8 cellular contexts compared by ENCODE assay signal in the genomic region with DNA sequence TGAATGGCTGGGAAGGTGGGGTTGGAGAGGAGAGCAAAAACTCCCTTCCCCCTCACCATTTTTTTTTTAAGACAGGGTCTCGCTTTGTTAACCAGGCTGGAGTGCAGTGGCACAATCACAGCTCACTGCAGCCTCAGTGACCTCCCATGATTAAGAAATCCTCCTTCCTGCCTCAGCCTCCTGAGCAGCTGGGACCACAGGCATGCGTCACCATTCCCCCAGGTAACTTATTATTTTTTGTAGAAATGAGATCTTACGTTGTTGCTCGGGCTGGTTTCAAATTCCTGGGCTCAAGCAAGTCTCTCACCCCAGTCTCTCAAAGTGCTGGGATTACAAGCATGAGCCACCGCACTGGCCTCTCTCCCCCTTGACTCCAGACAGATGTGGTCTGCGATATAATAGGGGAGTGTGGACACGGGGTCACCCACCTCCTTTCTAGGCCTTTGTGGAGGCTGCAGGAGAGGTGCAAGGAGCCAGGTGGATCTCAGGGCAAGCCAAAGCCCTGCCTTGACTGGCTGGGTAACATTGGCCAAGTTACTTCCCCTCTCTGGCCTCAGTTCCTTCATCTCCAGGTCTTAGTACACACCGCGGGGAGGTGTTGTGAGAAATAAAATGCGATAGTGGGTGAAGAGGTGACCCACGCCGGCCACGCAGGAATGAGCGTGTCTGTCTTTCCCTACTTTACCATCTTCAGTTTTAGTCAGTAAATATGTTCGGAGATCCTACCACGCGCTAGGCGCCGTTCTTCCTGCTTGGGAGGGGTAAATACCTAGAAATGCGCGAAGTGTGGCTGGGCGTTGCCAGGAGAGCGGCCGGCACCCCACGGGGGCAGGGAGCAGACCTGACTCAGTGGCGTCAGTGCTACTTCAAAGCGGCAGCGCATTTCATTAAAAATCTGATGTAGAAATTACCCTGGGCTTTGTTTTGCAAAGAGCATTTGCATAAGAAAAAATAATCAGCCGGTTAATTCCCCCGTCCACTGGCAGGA. TPM values are rescaled to one million over a fixed set of nuclear protein-coding genes. Genes with fewer than 3 reads are reported as not detected.
A peak's percentile ranks its signal among the peaks of the same experiment; 100 is the strongest.
DNase-seq lines count a peak whose midpoint lies in the region; ATAC-seq and TF ChIP-seq lines count a peak whose summit lies in the region.

No MANE protein-coding gene starts in this region.

- peak; percentile 13 for DNase-seq in HT1080 (ENCODE audit: low read depth)
- no peak for DNase-seq in activated CD8-positive, alpha-beta T cell treated with anti-CD3 and anti-CD28 coated beads, Interleukin-2, amount 10 ng/mL, durations not matched to agents 7 days and 5 days
- peak in 1 of 3 donors; percentile 31 for DNase-seq in right cardiac atrium
- no peak for DNase-seq in retinal pigment epithelial cell (ENCODE audit: low read depth)
- no peak for DNase-seq in DMS79 treated with DMSO at 0.1 percent for 48 hours (lab: John Stamatoyannopoulos, UW)
- no peak for DNase-seq in NCI-H345 treated with DMSO at 0.1 percent for 48 hours (lab: John Stamatoyannopoulos, UW; ENCODE audit: unreplicated experiment)

- POLR2A ChIA-PET in activated CD8-positive, alpha-beta T cell treated with anti-CD3 and anti-CD28 coated beads, Interleukin-2, amount 10 ng/mL, durations not matched to agents 7 days and 5 days (lab: Charles Lee): no interaction called here

- H3K27me3 Mint-ChIP-seq in activated CD8-positive, alpha-beta T cell treated with anti-CD3 and anti-CD28 coated beads, Interleukin-2, amount 10 ng/mL, durations not matched to agents 7 days and 5 days (ENCODE audit: low read depth): peaks cover 40% of the 10 kb centered on the region

- H3K4me1 Mint-ChIP-seq in activated CD8-positive, alpha-beta T cell treated with anti-CD3 and anti-CD28 coated beads, Interleukin-2, amount 10 ng/mL, durations not matched to agents 7 days and 5 days (ENCODE audit: low read depth): peaks cover 16% of the 10 kb centered on the region

- CTCF ChIA-PET in activated CD8-positive, alpha-beta T cell treated with anti-CD3 and anti-CD28 coated beads, Interleukin-2, amount 10 ng/mL, durations not matched to agents 7 days and 5 days (lab: Charles Lee): interaction anchor here (0.7 to 6.7 kb wide), 24 partner anchors 9 to 494 kb away, joined by 3 to 65 read pairs (median 4); no protein-coding TSS in a partner anchor

- WGBS in right cardiac atrium: 42% methylated on average over 30 of the region's 30 CpGs

- no peaks in the 10 kb centered on the region for H3K9me3 ChIP-seq in right cardiac atrium (ENCODE audit: control insufficient read depth, low read length)

- H3K36me3 Mint-ChIP-seq in activated CD8-positive, alpha-beta T cell treated with anti-CD3 and anti-CD28 coated beads, Interleukin-2, amount 10 ng/mL, durations not matched to agents 7 days and 5 days (ENCODE audit: low read depth): no peaks in the 10 kb centered on the region

- H3K4me3 ChIP-seq in right cardiac atrium (ENCODE audit: low read length): peak overlapping the region; percentile 26
- peak overlapping the region; percentile 61 for H3K4me3 ChIP-seq in retinal pigment epithelial cell (ENCODE audit: low read length)

- no peak overlapping the region for H3K27ac ChIP-seq in right cardiac atrium (ENCODE audit: low read length)

- intact Hi-C loops in right cardiac atrium (cut with DNase I): loop anchor here in 3 of 4 donors (1.0 to 10.0 kb wide), 6 partner anchors 114 to 369 kb away; no protein-coding TSS in a partner anchor

- TF ChIP-seq CTCF in retinal pigment epithelial cell (conservative IDR thresholded peaks at IDR 0.05; ENCODE audit: low read depth, low read length): no peak

- H3K9me3 Mint-ChIP-seq in activated CD8-positive, alpha-beta T cell treated with anti-CD3 and anti-CD28 coated beads, Interleukin-2, amount 10 ng/mL, durations not matched to agents 7 days and 5 days (ENCODE audit: insufficient read depth): no peaks in the 10 kb centered on the region

- no peak for ATAC-seq in activated CD8-positive, alpha-beta T cell treated with anti-CD3 and anti-CD28 coated beads, Interleukin-2, amount 10 ng/mL, durations not matched to agents 7 days and 5 days
- ATAC-seq in right cardiac atrium: peak in 1 of 2 donors; percentile 22
- no peak for ATAC-seq in HG02759 (IDR thresholded peaks at IDR 0.05; ENCODE audit: unreplicated experiment)
- no peak for ATAC-seq in HG03439 (IDR thresholded peaks at IDR 0.05; ENCODE audit: unreplicated experiment)

- no peak overlapping the region for H3K27ac Mint-ChIP-seq in activated CD8-positive, alpha-beta T cell treated with anti-CD3 and anti-CD28 coated beads, Interleukin-2, amount 10 ng/mL, durations not matched to agents 7 days and 5 days

- H3K27me3 ChIP-seq in right cardiac atrium (ENCODE audit: control insufficient read depth, insufficient read depth): no peaks in the 10 kb centered on the region

- H3K4me3 Mint-ChIP-seq in activated CD8-positive, alpha-beta T cell treated with anti-CD3 and anti-CD28 coated beads, Interleukin-2, amount 10 ng/mL, durations not matched to agents 7 days and 5 days: peak overlapping the region; percentile 57

- no peaks in the 10 kb centered on the region for H3K4me1 ChIP-seq in right cardiac atrium (ENCODE audit: control insufficient read depth, insufficient read depth, low read length)

RNA-seq across cellular contexts. Expression of gene CORO2B, which starts 20.2 kb away (rescaled TPM):
- 12.3 and 15.9 TPM in 2 replicates for total RNA-seq in HT1080 (2014; rRNA removed; shearing (Covaris generic))
- polyA plus RNA-seq in HT1080 (2015; cell fraction: cytosol; rRNA removed): 10.2 and 11.7 TPM in 2 replicates
- polyA plus RNA-seq in HT1080 (2015; cell fraction: nucleus; rRNA removed): 6.0 and 8.2 TPM in 2 replicates
- not detected for total RNA-seq in activated CD8-positive, alpha-beta T cell treated with anti-CD3 and anti-CD28 coated beads, Interleukin-2, amount 10 ng/mL, durations not matched to agents 7 days and 5 days
- 10 to 100 TPM in 3 of 4 donors, 1 to 10 TPM in 1; 5.8 to 13.7 (median 11.3) TPM for total RNA-seq in right cardiac atrium
- polyA plus RNA-seq in right cardiac atrium: 6.9 TPM

Comparison
In these comparisons a context has a peak if more than half of its experiments do, and no peak if none do; other contexts are left out.
1. RNA of gene CORO2B, which starts 20.2 kb away (total RNA-seq): 12.3 to 15.9 TPM in HT1080 and 5.8 to 13.7 TPM in right cardiac atrium; not detected in activated CD8-positive, alpha-beta T cell treated with anti-CD3 and anti-CD28 coated beads, Interleukin-2, amount 10 ng/mL, durations not matched to agents 7 days and 5 days; every median in the first group is over 4 times any median in the second.